Comparison of ENCODE assay signal across 9 cellular contexts in the genomic region with DNA sequence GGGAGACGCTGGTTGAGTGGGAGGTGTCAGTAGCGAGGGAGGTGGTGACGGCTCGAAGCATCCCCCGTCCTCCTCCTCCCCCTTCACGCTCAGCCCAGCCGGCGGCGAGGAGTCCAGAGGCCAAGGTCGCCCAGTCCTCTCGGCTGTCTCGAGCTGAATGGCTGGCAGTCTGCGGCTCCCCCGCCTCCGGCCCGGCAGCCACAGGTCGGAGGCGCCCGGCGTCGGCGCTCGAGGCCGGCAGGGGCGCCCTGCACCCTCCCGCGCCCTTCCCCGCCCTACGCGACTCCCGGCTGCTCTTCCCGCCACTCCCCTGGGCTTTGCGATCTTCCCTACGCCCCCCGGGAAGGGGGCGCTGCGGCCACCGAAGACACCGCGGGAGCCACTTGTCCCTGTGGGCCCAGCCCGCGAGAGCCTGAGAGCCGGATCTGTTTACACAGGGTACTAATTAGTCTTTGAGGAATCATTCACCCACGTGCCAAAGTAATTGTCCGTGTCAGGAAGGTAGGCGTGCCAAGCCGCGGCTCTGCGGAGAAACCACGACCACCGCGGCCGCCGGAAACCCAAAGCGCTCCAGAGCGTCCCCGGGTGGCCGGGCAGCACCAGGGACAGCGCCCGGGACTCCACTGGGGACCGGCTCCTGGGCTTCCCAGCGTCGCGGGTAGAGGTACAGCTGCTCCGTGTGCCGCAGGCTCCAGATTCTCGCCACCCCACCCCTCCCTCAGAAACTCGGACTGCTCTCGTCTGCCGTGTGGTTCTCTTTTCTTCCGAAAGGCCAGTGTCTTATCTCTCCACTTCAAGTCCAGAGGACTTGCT. TPM values are rescaled to one million over a fixed set of nuclear protein-coding genes. Genes with fewer than 3 reads are reported as not detected.
DNase-seq lines count a peak whose midpoint lies in the region; FAIRE-seq and TF ChIP-seq lines count a peak whose summit lies in the region.
"Had no signal": no experiment of that assay in that cellular context is flagged by ENCODE, and none has a peak within 500 bp of the region (broad histone marks: within the 10 kb centered on the region; RNA-seq: fewer than 3 reads in every experiment).

A gene (plus strand): TSS at position 133 of the 813 bp plus-strand sequence.

- no peak within 1 kb of the TSS for H3K9ac ChIP-seq in kidney (ENCODE audit: low read length in 2 of 2)

- intact Hi-C loops in kidney (cut with DNase I): no loop called here

- no peaks in the 10 kb centered on the region for H3K9me3 ChIP-seq in HEK293 (ENCODE audit: control insufficient read depth, insufficient read depth, low read depth, low read length)
- H3K9me3 ChIP-seq in kidney (ENCODE audit: control insufficient read depth in 1 of 2, low read length in 2 of 2): no peaks in the 10 kb centered on the region
- no peaks in the 10 kb centered on the region for H3K9me3 ChIP-seq in SJCRH30 (replicated peaks)

- POLR2A ChIA-PET in HEK293 (lab: Yijun Ruan, JAX): no interaction called here

- H3K27me3 ChIP-seq in SJCRH30: no peaks in the 10 kb centered on the region

- H3K4me3 ChIP-seq in HEK293 (ENCODE audit: low read depth, low read length) (no peak within 1 kb of the TSS; the same call in none of the 2 replicates), kidney (ENCODE audit: low read length in 2 of 2) (no peak within 1 kb of the TSS), SJCRH30 (no peak within 1 kb of the TSS)

- H3K27ac Mint-ChIP-seq in HFFc6: no peak within 1 kb of the TSS

- peaks cover 10% of the 10 kb centered on the region; the same call in 1 of the 2 replicates for H3K36me3 Mint-ChIP-seq in HFFc6 (ENCODE audit: low read depth)

- no peak within 1 kb of the TSS for H3K27ac ChIP-seq in HEK293 (ENCODE audit: extremely low read depth, low read depth, low read length)
- no peak within 1 kb of the TSS for H3K27ac ChIP-seq in kidney (ENCODE audit: low read depth in 2 of 2, low read length in 2 of 2)
- H3K27ac ChIP-seq in SJCRH30: no peak within 1 kb of the TSS

- no peaks in the 10 kb centered on the region for H3K4me1 Mint-ChIP-seq in HFFc6 (ENCODE audit: low read depth)

- H3K4me1 ChIP-seq in HEK293 (ENCODE audit: control insufficient read depth, insufficient read depth, low read length) (no peaks in the 10 kb centered on the region), kidney (ENCODE audit: control insufficient read depth in 1 of 2, insufficient read depth in 1 of 2, low read depth in 1 of 2, low read length in 2 of 2) (peaks cover 0 to 6% of the 10 kb centered on the region in 2 donors), SJCRH30 (no peaks in the 10 kb centered on the region)

- peaks cover 21% of the 10 kb centered on the region for H3K27me3 Mint-ChIP-seq in HFFc6 (ENCODE audit: insufficient read depth)

- H3K36me3 ChIP-seq in HEK293 (ENCODE audit: control insufficient read depth in 2 of 2, insufficient read depth in 1 of 2, low read length in 2 of 2): no peaks in the 10 kb centered on the region
- no peaks in the 10 kb centered on the region for H3K36me3 ChIP-seq in kidney (ENCODE audit: control insufficient read depth in 1 of 2, insufficient read depth in 2 of 2, low read length in 2 of 2)
- H3K36me3 ChIP-seq in SJCRH30: no peaks in the 10 kb centered on the region

- H3K9me3 Mint-ChIP-seq in HFFc6: peaks cover 17% of the 10 kb centered on the region

- FAIRE-seq in kidney (lab: Jason Lieb, UNC): no peak

- peak; percentile 95 for DNase-seq in COLO668 (lab: John Stamatoyannopoulos, UW; ENCODE audit: unreplicated experiment)
- peak; percentile 23 for DNase-seq in SW480 (ENCODE audit: low spot score)
- peak; percentile 67 for DNase-seq in kidney
- DNase-seq in middle frontal gyrus (ENCODE audit: extremely low spot score, low spot score): no peak
- no peak for DNase-seq in ACHN
- DNase-seq in SJCRH30: no peak
- DNase-seq in HFFc6: no peak

- in situ Hi-C loops in ACHN (cut with HindIII; ENCODE audit: low pct_ligation_motif_present, low pct_unique_long_range_greater_than_20kb, low sequenced_read_pairs): no loop called here

- TF ChIP-seq CTCF in HEK293 (tag by site-specific recombination; IDR thresholded peaks at IDR 0.05): peak; percentile 25; the same call in 1 of the 2 replicates
- no peak for TF ChIP-seq CTCF in kidney (IDR thresholded peaks at IDR 0.05; ENCODE audit: borderline replicate concordance, extremely low read depth, insufficient read depth)
- TF ChIP-seq CTCF in HFFc6 (IDR thresholded peaks at IDR 0.05): no peak

- no peak within 1 kb of the TSS for H3K4me3 Mint-ChIP-seq in HFFc6

- CTCF ChIA-PET in HEK293 (lab: Yijun Ruan, JAX): interaction anchor here (1.1 kb wide), 1 partner anchor 16 kb away, joined by 5 read pairs; no protein-coding TSS in a partner anchor

TF ChIP-seq in HEK293, 187 proteins besides CTCF, POLR2A, EP300 and RAD21 (continues in another document):
- TF ChIP-seq SP7 (tag by site-specific recombination; IDR thresholded peaks at IDR 0.05) (peak; percentile 71), ZNF24 (tag by site-specific recombination; IDR thresholded peaks at IDR 0.05) (no peak), MZF1 (tag by site-specific recombination; IDR thresholded peaks at IDR 0.05; ENCODE audit: borderline replicate concordance) (no peak), ZNF394 (tag by site-specific recombination; IDR thresholded peaks at IDR 0.05; ENCODE audit: borderline replicate concordance) (no peak), ZIC2 (tag by site-specific recombination; IDR thresholded peaks at IDR 0.05) (peak; percentile 71), ZNF211 (tag by site-specific recombination; IDR thresholded peaks at IDR 0.05; ENCODE audit: low read depth) (no peak), ZBTB7A (tag by site-specific recombination; IDR thresholded peaks at IDR 0.05; ENCODE audit: low read depth) (no peak), GLIS1 (tag by site-specific recombination; IDR thresholded peaks at IDR 0.05) (peak; percentile 97), MEIS1 (CRISPR knock-in tag; IDR thresholded peaks at IDR 0.05; ENCODE audit: borderline replicate concordance) (no peak), ZNF341 (tag by site-specific recombination; IDR thresholded peaks at IDR 0.05; ENCODE audit: low read depth) (peak; percentile 94), ZNF354C (tag by site-specific recombination; IDR thresholded peaks at IDR 0.05; ENCODE audit: borderline replicate concordance, low read depth) (no peak), ZNF626 (tag by site-specific recombination; IDR thresholded peaks at IDR 0.05) (no peak), OSR2 (tag by site-specific recombination; IDR thresholded peaks at IDR 0.05) (no peak), ZNF138 (tag by site-specific recombination; IDR thresholded peaks at IDR 0.05; ENCODE audit: borderline replicate concordance) (no peak), ZNF146 (tag by site-specific recombination; IDR thresholded peaks at IDR 0.05) (no peak)
- TF ChIP-seq, protein P1, sequence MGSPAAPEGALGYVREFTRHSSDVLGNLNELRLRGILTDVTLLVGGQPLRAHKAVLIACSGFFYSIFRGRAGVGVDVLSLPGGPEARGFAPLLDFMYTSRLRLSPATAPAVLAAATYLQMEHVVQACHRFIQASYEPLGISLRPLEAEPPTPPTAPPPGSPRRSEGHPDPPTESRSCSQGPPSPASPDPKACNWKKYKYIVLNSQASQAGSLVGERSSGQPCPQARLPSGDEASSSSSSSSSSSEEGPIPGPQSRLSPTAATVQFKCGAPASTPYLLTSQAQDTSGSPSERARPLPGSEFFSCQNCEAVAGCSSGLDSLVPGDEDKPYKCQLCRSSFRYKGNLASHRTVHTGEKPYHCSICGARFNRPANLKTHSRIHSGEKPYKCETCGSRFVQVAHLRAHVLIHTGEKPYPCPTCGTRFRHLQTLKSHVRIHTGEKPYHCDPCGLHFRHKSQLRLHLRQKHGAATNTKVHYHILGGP (tag by site-specific recombination; IDR thresholded peaks at IDR 0.05): no peak
- TF ChIP-seq, protein P2, sequence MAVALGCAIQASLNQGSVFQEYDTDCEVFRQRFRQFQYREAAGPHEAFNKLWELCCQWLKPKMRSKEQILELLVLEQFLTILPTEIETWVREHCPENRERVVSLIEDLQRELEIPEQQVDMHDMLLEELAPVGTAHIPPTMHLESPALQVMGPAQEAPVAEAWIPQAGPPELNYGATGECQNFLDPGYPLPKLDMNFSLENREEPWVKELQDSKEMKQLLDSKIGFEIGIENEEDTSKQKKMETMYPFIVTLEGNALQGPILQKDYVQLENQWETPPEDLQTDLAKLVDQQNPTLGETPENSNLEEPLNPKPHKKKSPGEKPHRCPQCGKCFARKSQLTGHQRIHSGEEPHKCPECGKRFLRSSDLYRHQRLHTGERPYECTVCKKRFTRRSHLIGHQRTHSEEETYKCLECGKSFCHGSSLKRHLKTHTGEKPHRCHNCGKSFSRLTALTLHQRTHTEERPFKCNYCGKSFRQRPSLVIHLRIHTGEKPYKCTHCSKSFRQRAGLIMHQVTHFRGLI (tag by site-specific recombination; IDR thresholded peaks at IDR 0.05): no peak
- TF ChIP-seq, protein P3, sequence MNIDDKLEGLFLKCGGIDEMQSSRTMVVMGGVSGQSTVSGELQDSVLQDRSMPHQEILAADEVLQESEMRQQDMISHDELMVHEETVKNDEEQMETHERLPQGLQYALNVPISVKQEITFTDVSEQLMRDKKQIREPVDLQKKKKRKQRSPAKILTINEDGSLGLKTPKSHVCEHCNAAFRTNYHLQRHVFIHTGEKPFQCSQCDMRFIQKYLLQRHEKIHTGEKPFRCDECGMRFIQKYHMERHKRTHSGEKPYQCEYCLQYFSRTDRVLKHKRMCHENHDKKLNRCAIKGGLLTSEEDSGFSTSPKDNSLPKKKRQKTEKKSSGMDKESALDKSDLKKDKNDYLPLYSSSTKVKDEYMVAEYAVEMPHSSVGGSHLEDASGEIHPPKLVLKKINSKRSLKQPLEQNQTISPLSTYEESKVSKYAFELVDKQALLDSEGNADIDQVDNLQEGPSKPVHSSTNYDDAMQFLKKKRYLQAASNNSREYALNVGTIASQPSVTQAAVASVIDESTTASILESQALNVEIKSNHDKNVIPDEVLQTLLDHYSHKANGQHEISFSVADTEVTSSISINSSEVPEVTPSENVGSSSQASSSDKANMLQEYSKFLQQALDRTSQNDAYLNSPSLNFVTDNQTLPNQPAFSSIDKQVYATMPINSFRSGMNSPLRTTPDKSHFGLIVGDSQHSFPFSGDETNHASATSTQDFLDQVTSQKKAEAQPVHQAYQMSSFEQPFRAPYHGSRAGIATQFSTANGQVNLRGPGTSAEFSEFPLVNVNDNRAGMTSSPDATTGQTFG (tag by site-specific recombination; IDR thresholded peaks at IDR 0.05; ENCODE audit: borderline replicate concordance): no peak

RNA-seq across cellular contexts. Expression of the gene that starts here (rescaled TPM):
- total RNA-seq in kidney: not detected
- not detected for polyA plus RNA-seq in kidney (ENCODE audit: insufficient read depth, low read depth, low replicate concordance)
- not detected in 2 replicates for total RNA-seq in SJCRH30 (2014; rRNA removed; shearing (Covaris generic))
- total RNA-seq in HFFc6 (2021; fragmentation: NEBNext Ultra II Directional; extraction: Animal tissue kit (Norgen Biotek cat#: 25700)): not detected
- total RNA-seq: skeletal muscle tissue had no signal

Comparison
In these comparisons a context has a peak if more than half of its experiments do, and no peak if none do; other contexts are left out.
1. Peak in DNase-seq in kidney; RNA of the gene not detected or under 1 TPM.
2. DNase-seq: peak in COLO668 (single experiment) and SW480 (single experiment); none in middle frontal gyrus (single experiment), ACHN (single experiment), SJCRH30 (0 of 2) and HFFc6 (single experiment).